10 cellular contexts compared by ENCODE assay signal in the genomic region with DNA sequence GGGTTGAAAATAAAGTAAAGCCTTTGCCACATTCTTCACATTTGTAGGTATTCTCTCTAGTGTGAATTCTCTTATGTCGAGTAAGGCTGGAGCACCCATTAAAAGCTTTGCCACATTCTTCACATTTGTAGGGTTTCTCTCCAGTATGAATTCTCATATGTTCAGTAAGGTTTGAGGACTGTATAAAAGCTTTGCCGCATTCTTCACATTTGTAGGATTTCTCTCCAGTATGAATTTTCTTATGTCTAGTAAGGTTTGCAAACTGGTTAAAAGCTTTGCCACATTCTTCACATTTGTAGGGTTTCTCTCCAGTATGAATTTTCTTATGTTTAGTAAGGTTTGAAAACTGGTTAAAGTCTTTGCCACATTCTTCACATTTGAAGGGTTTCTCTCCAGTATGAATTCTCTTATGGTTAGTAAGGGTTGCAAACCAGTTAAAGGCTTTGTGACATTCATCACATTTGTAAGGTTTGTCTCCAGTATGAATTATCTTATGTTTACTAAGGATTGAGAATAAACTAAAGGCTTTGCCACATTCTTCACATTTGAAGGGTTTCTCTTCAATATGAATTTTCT. TPM values are rescaled to one million over a fixed set of nuclear protein-coding genes. Genes with fewer than 3 reads are reported as not detected.
DNase-seq lines count a peak whose midpoint lies in the region; ATAC-seq and TF ChIP-seq lines count a peak whose summit lies in the region.
"Had no signal": no experiment of that assay in that cellular context is flagged by ENCODE, and none has a peak within 500 bp of the region (broad histone marks: within the 10 kb centered on the region; RNA-seq: fewer than 3 reads in every experiment).

No MANE protein-coding gene starts in this region.

- no peaks in the 10 kb centered on the region for H3K9me2 ChIP-seq in HCT116 (ENCODE audit: insufficient read depth)

- WGBS in endodermal cell (ENCODE audit: insufficient coverage in 1 of 2, insufficient read length in 1 of 2), 2 experiments = 95 to 100% methylated on average over 1 to 2 of the region's 2 CpGs

- RAD21 ChIA-PET in HCT116 (lab: Charles Lee; ENCODE audit: low non-redundant PET in 1 of 2, low total read pairs in 2 of 2, uncharacterized antibody in 2 of 2, unreplicated experiment in 2 of 2) = no interaction called here

- H3K36me3 ChIP-seq in HCT116 (ENCODE audit: control insufficient read depth in 1 of 2, insufficient read depth in 2 of 2, low read length in 2 of 2) (peaks cover 2 to 31% of the 10 kb centered on the region in 2 experiments; a peak in 3 of 4 replicates), adipocyte (ENCODE audit: control insufficient read depth, insufficient read depth, low read length, severe bottlenecking) (peaks cover 88% of the 10 kb centered on the region), endodermal cell (ENCODE audit: control insufficient read depth, insufficient read depth, low read length) (peaks cover 62% of the 10 kb centered on the region), subcutaneous abdominal adipose tissue (ENCODE audit: control insufficient read depth in 5 of 5, insufficient read depth in 5 of 5, low read length in 5 of 5) (peaks cover 9 to 66% (median 19%) of the 10 kb centered on the region in 5 donors)

- peaks cover 87% of the 10 kb centered on the region for H3K9me3 Mint-ChIP-seq in endodermal cell

- peaks cover 25% of the 10 kb centered on the region for H3K79me2 ChIP-seq in HCT116 (ENCODE audit: insufficient read depth, low read length)

- no peak overlapping the region for H3K4me2 ChIP-seq in HCT116 (ENCODE audit: low read length)
- H3K4me2 ChIP-seq: A549 had no signal

- H3K27ac Mint-ChIP-seq in endodermal cell = no peak overlapping the region

- CTCF ChIA-PET in HCT116 (lab: Charles Lee) = no interaction called here

- no peak overlapping the region for H2AFZ ChIP-seq in HCT116 (ENCODE audit: low read depth, low read length, poor library complexity, severe bottlenecking)

- DNase-seq in HCT116 (ENCODE audit: low read depth, low spot score) (no peak), adipocyte (ENCODE audit: low read depth) (no peak), endodermal cell (no peak), DMS153 treated with DMSO at 0.1 percent for 48 hours (lab: John Stamatoyannopoulos, UW; ENCODE audit: unreplicated experiment) (no peak), GOT3 (lab: John Stamatoyannopoulos, UW) (no peak)
- DNase-seq in stimulated activated naive CD4-positive, alpha-beta T cell (lab: John Stamatoyannopoulos, UW) = no peak
- DNase-seq: BE2C, H7 had no signal

- H3K4me1 Mint-ChIP-seq in endodermal cell = no peaks in the 10 kb centered on the region

- H3K4me1 ChIP-seq in HCT116 (ENCODE audit: control insufficient read depth in 1 of 2, insufficient read depth in 2 of 2, low read length in 2 of 2) = no peaks in the 10 kb centered on the region
- no peaks in the 10 kb centered on the region for H3K4me1 ChIP-seq in adipocyte (ENCODE audit: control insufficient read depth, insufficient read depth, low read length)
- H3K4me1 ChIP-seq in endodermal cell (ENCODE audit: control insufficient read depth, insufficient read depth, low read length) = no peaks in the 10 kb centered on the region
- no peaks in the 10 kb centered on the region for H3K4me1 ChIP-seq in subcutaneous abdominal adipose tissue (ENCODE audit: control insufficient read depth in 5 of 5, insufficient read depth in 5 of 5, low read length in 5 of 5)
- H3K4me1 ChIP-seq: A549, BE2C had no signal

- POLR2A ChIA-PET in HCT116 (lab: Charles Lee) = no interaction called here

- H3K27ac ChIP-seq in HCT116 (ENCODE audit: low read depth, low read length) = no peak overlapping the region
- no peak overlapping the region for H3K27ac ChIP-seq in endodermal cell (ENCODE audit: low read depth, low read length)
- no peak overlapping the region for H3K27ac ChIP-seq in subcutaneous abdominal adipose tissue (ENCODE audit: low read depth, low read length)
- H3K27ac ChIP-seq: A549 had no signal

- peaks cover 74% of the 10 kb centered on the region for H3K36me3 Mint-ChIP-seq in endodermal cell (ENCODE audit: low read depth)

- no TSS peak for BruUV-seq in HCT116 (replicated peaks; lab: Mats Ljungman, UMichigan)

- H3K9me3 ChIP-seq in HCT116 (ENCODE audit: control insufficient read depth in 1 of 2, insufficient read depth in 1 of 2, low read depth in 1 of 2, low read length in 2 of 2) (peaks cover 24 to 68% of the 10 kb centered on the region in 2 experiments), adipocyte (ENCODE audit: control insufficient read depth, low read length) (peaks cover 100% of the 10 kb centered on the region), endodermal cell (ENCODE audit: control insufficient read depth, low read length) (peaks cover 99% of the 10 kb centered on the region), subcutaneous abdominal adipose tissue (ENCODE audit: control insufficient read depth in 5 of 5, low read length in 5 of 5) (peaks cover 33 to 83% (median 59%) of the 10 kb centered on the region in 5 donors)

- H3K4me3 ChIP-seq in HCT116 (replicated peaks in 1 of 2; ENCODE audit: low read depth in 1 of 2, low read length in 2 of 2) (no peak overlapping the region), adipocyte (ENCODE audit: low read length) (peak overlapping the region; percentile 75), endodermal cell (ENCODE audit: low read length) (peak overlapping the region; percentile 41), subcutaneous abdominal adipose tissue (ENCODE audit: low read depth in 1 of 5, low read length in 5 of 5) (peak overlapping the region in 4 of 5 donors; percentile 15 to 56 (median 38))
- H3K4me3 ChIP-seq: A549 had no signal

- no peaks in the 10 kb centered on the region for H4K20me1 ChIP-seq in HCT116 (ENCODE audit: insufficient read depth)

- no peak for TF ChIP-seq RAD21 in HCT116 (IDR thresholded peaks at IDR 0.05; ENCODE audit: low read depth)

- H3K27me3 ChIP-seq in HCT116 (ENCODE audit: insufficient read depth, low read length) (no peaks in the 10 kb centered on the region), adipocyte (replicated peaks; ENCODE audit: control insufficient read depth, insufficient read depth, low read length) (no peaks in the 10 kb centered on the region), endodermal cell (ENCODE audit: control insufficient read depth, insufficient read depth, low read length, poor library complexity, severe bottlenecking) (no peaks in the 10 kb centered on the region), subcutaneous abdominal adipose tissue (ENCODE audit: control insufficient read depth in 5 of 5, insufficient read depth in 4 of 5, low read length in 5 of 5) (no peaks in the 10 kb centered on the region)
- H3K27me3 ChIP-seq: BE2C had no signal

- H3K27me3 Mint-ChIP-seq in endodermal cell (ENCODE audit: insufficient read depth) = no peaks in the 10 kb centered on the region

- intact Hi-C loops in HCT116 (cut with micrococcal nuclease) = no loop called here

- no peak for TF ChIP-seq POLR2A in HCT116 (IDR thresholded peaks at IDR 0.05; ENCODE audit: borderline replicate concordance, extremely low read depth, insufficient read depth, insufficient read length)

- no peak overlapping the region for H3K4me3 Mint-ChIP-seq in endodermal cell

- TF ChIP-seq CTCF in HCT116 (IDR thresholded peaks at IDR 0.05 in 2 of 3, conservative IDR thresholded peaks at IDR 0.05 in 1 of 3; ENCODE audit: borderline replicate concordance in 1 of 3, insufficient read depth in 1 of 3, low read depth in 2 of 3, low read length in 2 of 3) (no peak), endodermal cell (conservative IDR thresholded peaks at IDR 0.05) (no peak)

- H3K9ac ChIP-seq in HCT116 (ENCODE audit: low read length) (no peak overlapping the region), adipocyte (ENCODE audit: low read length) (no peak overlapping the region), endodermal cell (ENCODE audit: extremely low read depth, low read length, poor library complexity, severe bottlenecking) (no peak overlapping the region), subcutaneous abdominal adipose tissue (ENCODE audit: low read length in 5 of 5) (no peak overlapping the region)

- no peak for ATAC-seq in HCT116
- ATAC-seq: A549 had no signal

TF ChIP-seq in HCT116, 20 proteins besides CTCF, POLR2A, EP300 and RAD21:
- TF ChIP-seq POLR2AphosphoS5 (IDR thresholded peaks at IDR 0.05; ENCODE audit: low read depth, low read length) (no peak), SP1 (IDR thresholded peaks at IDR 0.05; ENCODE audit: low read depth) (no peak), ZNF274 (IDR thresholded peaks at IDR 0.05; ENCODE audit: low read depth, low read length) (peak; percentile 81), CBX3 (IDR thresholded peaks at IDR 0.05; ENCODE audit: low read depth) (no peak)

RNA-seq across cellular contexts. Expression of gene ZNF680, which starts 41.4 kb away (rescaled TPM):
- 11.2 TPM for total RNA-seq in HCT116 (2021; ENCODE audit: unreplicated experiment)
- polyA plus RNA-seq in HCT116 (2012) = 1.2 and 2.9 TPM in 2 replicates
- 10 to 100 TPM; 14.6 to 19.5 TPM for total RNA-seq in endodermal cell
- polyA plus RNA-seq in endodermal cell (2013, experiment 1 of 2) = 18.1 TPM
- polyA plus RNA-seq in endodermal cell (2013, experiment 2 of 2) = 21.4 TPM
- total RNA-seq: H7 had no signal

Comparison
In these comparisons a context has a peak if more than half of its experiments do, and no peak if none do; other contexts are left out.
1. H3K4me3 ChIP-seq: peak in adipocyte (single experiment), endodermal cell (single experiment) and subcutaneous abdominal adipose tissue (4 of 5); none in HCT116 (0 of 2).